ENCODE assay signal across 14 cellular contexts in genomic region chr9:110583237-110583636, GRCh38. TPM values are rescaled to one million over a fixed set of nuclear protein-coding genes. Genes with fewer than 3 reads are reported as not detected.
DNase-seq lines count a peak whose midpoint lies in the region; ATAC-seq and TF ChIP-seq lines count a peak whose summit lies in the region.
"Had no signal": no experiment of that assay in that cellular context is flagged by ENCODE, and none has a peak within 500 bp of the region (broad histone marks: within the 10 kb centered on the region; RNA-seq: fewer than 3 reads in every experiment).

No MANE protein-coding gene starts in this region.

- H2AFZ ChIP-seq in OCI-LY3 (ENCODE audit: low read depth, low read length) (peak overlapping the region; percentile 91), fibroblast of lung (ENCODE audit: low read length) (peak overlapping the region; percentile 43)

- peak overlapping the region; percentile 10; the same call in 1 of the 2 replicates for H3K9ac ChIP-seq in OCI-LY3 (ENCODE audit: low read length)
- H3K9ac ChIP-seq in fibroblast of lung (ENCODE audit: insufficient read depth, low read length), result no peak overlapping the region

- H3K4me1 ChIP-seq in OCI-LY3 (ENCODE audit: low read length) (peaks cover 14% of the 10 kb centered on the region), fibroblast of lung (ENCODE audit: control insufficient read depth, extremely low read depth, insufficient read depth, low read length) (peaks cover 2% of the 10 kb centered on the region), prostate gland (replicated peaks) (no peaks in the 10 kb centered on the region)

- no peak for ATAC-seq in HG02852 (IDR thresholded peaks at IDR 0.05; ENCODE audit: unreplicated experiment)
- ATAC-seq: CD8-positive, alpha-beta T cell had no signal

- peak; percentile 16; the same call in 1 of the 2 replicates for TF ChIP-seq CTCF in 22Rv1 (IDR thresholded peaks at IDR 0.05)
- peak; percentile 57 for TF ChIP-seq CTCF in OCI-LY3 (IDR thresholded peaks at IDR 0.05; ENCODE audit: low read depth, low read length)
- TF ChIP-seq CTCF in fibroblast of lung (conservative IDR thresholded peaks at IDR 0.05 in 1 of 2, IDR thresholded peaks at IDR 0.05 in 1 of 2; ENCODE audit: low read depth in 1 of 2, low read length in 2 of 2), result peak in 1 of 2 donors; percentile 26
- no peak for TF ChIP-seq CTCF in prostate gland (IDR thresholded peaks at IDR 0.05)
- no peak for TF ChIP-seq CTCF in GM10266 (IDR thresholded peaks at IDR 0.05; ENCODE audit: control insufficient read depth, insufficient read depth, low read depth, missing control alignments)

- WGBS in prostate gland, result 57% methylated on average over 4 of the region's 4 CpGs

- H3K4me3 ChIP-seq in OCI-LY3 (ENCODE audit: low read length), result peak overlapping the region; percentile 72
- H3K4me3 ChIP-seq in fibroblast of lung (replicated peaks in 1 of 4; ENCODE audit: control extremely low read depth in 1 of 4, insufficient read depth in 1 of 4, low read depth in 3 of 4, low read length in 4 of 4), result no peak overlapping the region
- no peak overlapping the region for H3K4me3 ChIP-seq in prostate gland
- H3K4me3 ChIP-seq: SK-N-MC had no signal

- peak; percentile 65 for DNase-seq in EH (ENCODE audit: low read depth)
- DNase-seq in fibroblast of lung (ENCODE audit: low read depth in 2 of 2), result peak in 1 of 2 donors; percentile 63
- DNase-seq in prostate gland (ENCODE audit: low spot score), result no peak
- no peak for DNase-seq in erythroblast (lab: John Stamatoyannopoulos, UW)
- no peak for DNase-seq in GM10266 (ENCODE audit: extremely low spot score)
- DNase-seq: activated CD4-positive, alpha-beta T cell treated with anti-CD3 and anti-CD28 coated beads, Interleukin-2, amount 10 ng/mL, durations not matched to agents 7 days and 5 days; CD8-positive, alpha-beta T cell; Karpas-422; NCI-H510A treated with DMSO at 0.1 percent for 48 hours had no signal

- no peak for TF ChIP-seq POLR2A in prostate gland (IDR thresholded peaks at IDR 0.05)
- no peak for TF ChIP-seq POLR2A in erythroblast (IDR thresholded peaks at IDR 0.05; ENCODE audit: low read length)

- H3K79me2 ChIP-seq in OCI-LY3 (ENCODE audit: low read length), result no peaks in the 10 kb centered on the region
- no peaks in the 10 kb centered on the region for H3K79me2 ChIP-seq in fibroblast of lung (ENCODE audit: control insufficient read depth, insufficient read depth, low read length)

- no peaks in the 10 kb centered on the region for H3K27me3 ChIP-seq in OCI-LY3 (ENCODE audit: low read depth, low read length)
- H3K27me3 ChIP-seq in fibroblast of lung (ENCODE audit: control insufficient read depth, insufficient read depth, low read length), result no peaks in the 10 kb centered on the region
- no peaks in the 10 kb centered on the region for H3K27me3 ChIP-seq in prostate gland (replicated peaks; ENCODE audit: insufficient read depth)

- H3K9me3 ChIP-seq in OCI-LY3 (ENCODE audit: insufficient read depth, low read length) (no peaks in the 10 kb centered on the region), fibroblast of lung (ENCODE audit: control insufficient read depth, insufficient read depth, low read depth, low read length) (no peaks in the 10 kb centered on the region), prostate gland (no peaks in the 10 kb centered on the region)

- H3K36me3 ChIP-seq in OCI-LY3 (replicated peaks; ENCODE audit: low read depth, low read length) (no peaks in the 10 kb centered on the region), fibroblast of lung (ENCODE audit: control insufficient read depth, insufficient read depth, low read length) (no peaks in the 10 kb centered on the region), prostate gland (no peaks in the 10 kb centered on the region)

- peak overlapping the region; percentile 94 for H3K4me2 ChIP-seq in OCI-LY3 (ENCODE audit: low read length)
- no peak overlapping the region for H3K4me2 ChIP-seq in fibroblast of lung (ENCODE audit: extremely low read depth, insufficient read depth, low read length)

- H3K27ac ChIP-seq in 22Rv1 (no peak overlapping the region), OCI-LY3 (ENCODE audit: low read length) (no peak overlapping the region; the same call in 1 of the 2 replicates), fibroblast of lung (ENCODE audit: insufficient read depth, low read length) (no peak overlapping the region), prostate gland (no peak overlapping the region)
- H3K27ac ChIP-seq: epithelial cell of prostate, SK-N-MC had no signal

- no peaks in the 10 kb centered on the region for H4K20me1 ChIP-seq in OCI-LY3 (ENCODE audit: insufficient read depth, low read length)
- no peaks in the 10 kb centered on the region for H4K20me1 ChIP-seq in fibroblast of lung (ENCODE audit: control insufficient read depth, extremely low read depth, insufficient read depth, low read length)

- intact Hi-C loops in prostate gland (cut with DNase I), result no loop called here

RNA-seq across cellular contexts. Expression of gene SVEP1, which starts 3.7 kb away (rescaled TPM):
- total RNA-seq in fibroblast of lung (76.3 and 96.9 TPM in 2 replicates), prostate gland (1 to 10 TPM; 2.7 to 5.8 TPM)
- 24.4 and 46.3 TPM in 2 replicates for polyA plus RNA-seq in fibroblast of lung
- 20.7 and 55.9 TPM in 2 replicates for polyA plus RNA-seq in fibroblast of lung (2012)
- 46.8 and 96.8 TPM in 2 replicates for polyA minus RNA-seq in fibroblast of lung (ENCODE audit: low replicate concordance)
- total RNA-seq: activated CD4-positive, alpha-beta T cell treated with anti-CD3 and anti-CD28 coated beads, Interleukin-2, amount 10 ng/mL, durations not matched to agents 7 days and 5 days; CD8-positive, alpha-beta T cell had no signal

Comparison
In these comparisons a context has a peak if more than half of its experiments do, and no peak if none do; other contexts are left out.
1. CTCF ChIP-seq: peak in 22Rv1 (single experiment) and OCI-LY3 (single experiment); none in prostate gland (0 of 4) and GM10266 (single experiment).
2. RNA of gene SVEP1, which starts 3.7 kb away (total RNA-seq): 76.3 to 96.9 TPM in fibroblast of lung; 2.7 to 5.8 TPM in prostate gland; every median in the first group is over 10 times any median in the second.